ENCODE assay signal across 8 cellular contexts in genomic region chr18:51342815-51343214, GRCh38.
DNase-seq lines count a peak whose midpoint lies in the region; ATAC-seq and TF ChIP-seq lines count a peak whose summit lies in the region.

No MANE protein-coding gene starts in this region.

- DNase-seq in stimulated activated CD4-positive, alpha-beta T cell treated with anti-CD3 and anti-CD28 coated beads, Interleukin-12 subunit alpha, Interleukin-12 subunit beta, amount 100 ng/mL, for 24 hours (ENCODE audit: low read depth in 2 of 2), result peak; percentile 7 to 11
- no peak for DNase-seq in stimulated activated CD4-positive, alpha-beta T cell treated with anti-CD3 and anti-CD28 coated beads, Interleukin-4, amount 100 ng/mL, for 4 hours
- DNase-seq in SW480 (ENCODE audit: low spot score) (peak; percentile 79), foreskin keratinocyte (peak; percentile 75 to 87), left lobe of liver (ENCODE audit: low spot score) (no peak), NOMO-1 (lab: John Stamatoyannopoulos, UW; ENCODE audit: unreplicated experiment in 2 of 2) (no peak)

- ATAC-seq in foreskin keratinocyte (peak; percentile 85), HG03045 (IDR thresholded peaks at IDR 0.05; ENCODE audit: unreplicated experiment) (no peak), left lobe of liver (no peak), HG02798 (IDR thresholded peaks at IDR 0.05; ENCODE audit: poor library complexity, unreplicated experiment) (no peak)

- no peak overlapping the region for H3K27ac ChIP-seq in foreskin keratinocyte

- H3K27me3 ChIP-seq in foreskin keratinocyte, result peaks cover 3% of the 10 kb centered on the region

- TF ChIP-seq CTCF in foreskin keratinocyte (conservative IDR thresholded peaks at IDR 0.05), result no peak

- peaks cover 17% of the 10 kb centered on the region for H3K4me1 ChIP-seq in foreskin keratinocyte

Comparison
In these comparisons a context has a peak if more than half of its experiments do, and no peak if none do; other contexts are left out.
1. DNase-seq: peak in stimulated activated CD4-positive, alpha-beta T cell treated with anti-CD3 and anti-CD28 coated beads, Interleukin-12 subunit alpha, Interleukin-12 subunit beta, amount 100 ng/mL, for 24 hours (2 of 2), SW480 (single experiment) and foreskin keratinocyte (2 of 2); none in stimulated activated CD4-positive, alpha-beta T cell treated with anti-CD3 and anti-CD28 coated beads, Interleukin-4, amount 100 ng/mL, for 4 hours (0 of 2), left lobe of liver (single experiment) and NOMO-1 (0 of 2).